ENCODE assay signal across 8 cellular contexts in the genomic region with DNA sequence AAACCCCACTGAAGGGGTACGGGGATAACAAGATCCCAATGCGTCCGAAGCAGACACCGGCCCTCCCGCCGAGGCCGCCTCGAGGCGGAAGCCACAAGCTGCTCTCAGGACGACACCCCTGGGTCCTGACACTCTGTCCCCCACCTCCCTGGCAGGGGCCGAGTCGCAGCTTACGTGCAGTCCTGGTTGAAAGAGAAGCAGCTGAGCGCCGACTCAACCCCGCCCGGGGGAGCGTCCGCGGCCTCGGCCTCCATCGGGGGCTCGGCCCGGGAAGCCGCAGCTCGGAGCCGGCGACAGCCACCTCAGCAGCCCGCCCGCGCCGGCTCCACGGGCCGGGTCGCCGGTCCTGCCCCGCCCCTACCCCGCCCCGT. TPM values are rescaled to one million over a fixed set of nuclear protein-coding genes. Genes with fewer than 3 reads are reported as not detected.
DNase-seq lines count a peak whose midpoint lies in the region; ATAC-seq and TF ChIP-seq lines count a peak whose summit lies in the region.

A gene with protein sequence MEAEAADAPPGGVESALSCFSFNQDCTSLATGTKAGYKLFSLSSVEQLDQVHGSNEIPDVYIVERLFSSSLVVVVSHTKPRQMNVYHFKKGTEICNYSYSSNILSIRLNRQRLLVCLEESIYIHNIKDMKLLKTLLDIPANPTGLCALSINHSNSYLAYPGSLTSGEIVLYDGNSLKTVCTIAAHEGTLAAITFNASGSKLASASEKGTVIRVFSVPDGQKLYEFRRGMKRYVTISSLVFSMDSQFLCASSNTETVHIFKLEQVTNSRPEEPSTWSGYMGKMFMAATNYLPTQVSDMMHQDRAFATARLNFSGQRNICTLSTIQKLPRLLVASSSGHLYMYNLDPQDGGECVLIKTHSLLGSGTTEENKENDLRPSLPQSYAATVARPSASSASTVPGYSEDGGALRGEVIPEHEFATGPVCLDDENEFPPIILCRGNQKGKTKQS (minus strand): TSS at position 329 of the 371 bp plus-strand sequence. CDS start 75 bp downstream, at position 254.

- H3K4me3 Mint-ChIP-seq in stimulated activated naive CD8-positive, alpha-beta T cell treated with anti-CD3 and anti-CD28 coated beads, Interleukin-15, Interleukin-2, amounts not matched to agents 100 ng/mL and 50 ng/mL, for 24 hours: peak within 1 kb of the TSS; percentile 80
- H3K4me3 Mint-ChIP-seq in nephron: peak within 1 kb of the TSS; percentile 94 to 99 (median 99)

- H3K9me3 Mint-ChIP-seq in stimulated activated naive CD8-positive, alpha-beta T cell treated with anti-CD3 and anti-CD28 coated beads, Interleukin-15, Interleukin-2, amounts not matched to agents 100 ng/mL and 50 ng/mL, for 24 hours: no peaks in the 10 kb centered on the region
- no peaks in the 10 kb centered on the region for H3K9me3 Mint-ChIP-seq in nephron

- peak within 1 kb of the TSS; percentile 24 for H3K27ac Mint-ChIP-seq in stimulated activated naive CD8-positive, alpha-beta T cell treated with anti-CD3 and anti-CD28 coated beads, Interleukin-15, Interleukin-2, amounts not matched to agents 100 ng/mL and 50 ng/mL, for 24 hours
- H3K27ac Mint-ChIP-seq in nephron: peak within 1 kb of the TSS; percentile 89 to 95 (median 90)

- peaks cover 59% of the 10 kb centered on the region for H3K4me1 Mint-ChIP-seq in stimulated activated naive CD8-positive, alpha-beta T cell treated with anti-CD3 and anti-CD28 coated beads, Interleukin-15, Interleukin-2, amounts not matched to agents 100 ng/mL and 50 ng/mL, for 24 hours (ENCODE audit: low read depth)
- peaks cover 59% of the 10 kb centered on the region for H3K4me1 Mint-ChIP-seq in nephron

- no peak for ATAC-seq in stimulated activated naive CD8-positive, alpha-beta T cell treated with anti-CD3 and anti-CD28 coated beads, Interleukin-15, Interleukin-2, amounts not matched to agents 100 U/mL and 50 U/mL, for 24 hours
- ATAC-seq in HG02943 (IDR thresholded peaks at IDR 0.05; ENCODE audit: low read depth, unreplicated experiment): peak; percentile 36

- no peak for TF ChIP-seq CTCF in nephron (IDR thresholded peaks at IDR 0.05; ENCODE audit: unreplicated experiment in 3 of 3)

- no peaks in the 10 kb centered on the region for H3K27me3 Mint-ChIP-seq in stimulated activated naive CD8-positive, alpha-beta T cell treated with anti-CD3 and anti-CD28 coated beads, Interleukin-15, Interleukin-2, amounts not matched to agents 100 ng/mL and 50 ng/mL, for 24 hours
- peaks cover 4% of the 10 kb centered on the region for H3K27me3 Mint-ChIP-seq in nephron (ENCODE audit: low read depth)

- H3K36me3 Mint-ChIP-seq in stimulated activated naive CD8-positive, alpha-beta T cell treated with anti-CD3 and anti-CD28 coated beads, Interleukin-15, Interleukin-2, amounts not matched to agents 100 ng/mL and 50 ng/mL, for 24 hours (ENCODE audit: low read depth): no peaks in the 10 kb centered on the region
- no peaks in the 10 kb centered on the region for H3K36me3 Mint-ChIP-seq in nephron (ENCODE audit: low read depth)

- in situ Hi-C loops in SK-MEL-5 (cut with HindIII; ENCODE audit: low pct_unique_long_range_greater_than_20kb, low sequenced_read_pairs): no loop called here

- no peak for DNase-seq in stimulated activated naive CD8-positive, alpha-beta T cell treated with anti-CD3 and anti-CD28 coated beads, Interleukin-15, Interleukin-2, amounts not matched to agents 100 U/mL and 50 U/mL, for 24 hours
- DNase-seq in SK-MEL-5 (ENCODE audit: low read depth, low spot score) (no peak), epithelial cell of prostate (ENCODE audit: low read depth, low spot score) (no peak), NCI-H187 (lab: John Stamatoyannopoulos, UW) (no peak), putamen (ENCODE audit: low spot score) (no peak)

- peak within 1 kb of the TSS; percentile 79 for H3K27ac ChIP-seq in epithelial cell of prostate

RNA-seq across cellular contexts. Expression of the gene that starts here (rescaled TPM):
- 558 and 643 TPM in 2 replicates for total RNA-seq in SK-MEL-5 (2014; rRNA removed; shearing (Covaris generic))
- polyA plus RNA-seq in SK-MEL-5 (2015; cell fraction: cytosol; rRNA removed): 337 and 389 TPM in 2 replicates
- 252 and 324 TPM in 2 replicates for polyA plus RNA-seq in SK-MEL-5 (2015; cell fraction: nucleus; rRNA removed)
